Comparison of ENCODE assay signal across 1 cellular context in the genomic region with DNA sequence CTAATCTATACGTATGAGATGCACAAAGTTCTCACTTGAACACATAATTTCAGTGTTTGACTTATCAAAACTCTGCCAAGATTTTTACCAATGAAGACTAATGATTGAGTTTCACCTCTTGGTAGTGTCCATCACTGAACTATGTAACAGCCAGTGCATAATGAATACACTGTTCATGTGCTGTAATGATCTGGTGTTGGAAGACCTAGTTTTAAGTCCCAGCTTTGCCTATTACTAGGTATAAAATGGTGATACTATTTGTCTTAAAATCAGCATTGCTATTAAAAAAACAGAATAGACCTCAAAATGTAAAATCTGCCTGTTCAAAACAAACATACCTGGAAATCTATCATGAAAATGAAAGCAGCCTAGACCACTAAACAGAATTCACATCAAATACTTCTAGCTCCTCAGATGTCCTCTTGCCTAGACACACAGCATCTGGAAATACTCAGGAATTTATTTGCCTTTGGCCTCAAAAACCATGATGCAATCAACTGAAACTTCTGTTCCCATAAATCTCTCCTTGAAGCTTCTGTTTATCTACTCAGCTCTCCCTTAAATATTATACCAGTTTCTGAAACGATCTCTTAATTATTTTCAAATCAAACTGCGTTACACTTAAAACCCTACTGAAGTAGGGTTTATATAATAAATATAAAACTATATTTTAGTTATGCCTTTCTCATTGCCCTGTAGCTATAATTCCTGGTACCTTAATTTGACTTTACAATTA.
TF ChIP-seq lines count a peak whose summit lies in the region.

No MANE protein-coding gene starts in this region.

TF ChIP-seq in HEK293, 187 proteins besides CTCF, POLR2A, EP300 and RAD21 (continued from another document and continues in another):
- TF ChIP-seq, protein P1, sequence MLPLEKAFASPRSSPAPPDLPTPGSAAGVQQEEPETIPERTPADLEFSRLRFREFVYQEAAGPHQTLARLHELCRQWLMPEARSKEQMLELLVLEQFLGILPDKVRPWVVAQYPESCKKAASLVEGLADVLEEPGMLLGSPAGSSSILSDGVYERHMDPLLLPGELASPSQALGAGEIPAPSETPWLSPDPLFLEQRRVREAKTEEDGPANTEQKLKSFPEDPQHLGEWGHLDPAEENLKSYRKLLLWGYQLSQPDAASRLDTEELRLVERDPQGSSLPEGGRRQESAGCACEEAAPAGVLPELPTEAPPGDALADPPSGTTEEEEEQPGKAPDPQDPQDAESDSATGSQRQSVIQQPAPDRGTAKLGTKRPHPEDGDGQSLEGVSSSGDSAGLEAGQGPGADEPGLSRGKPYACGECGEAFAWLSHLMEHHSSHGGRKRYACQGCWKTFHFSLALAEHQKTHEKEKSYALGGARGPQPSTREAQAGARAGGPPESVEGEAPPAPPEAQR (tag by site-specific recombination; IDR thresholded peaks at IDR 0.05), result 0 out of 2 replicates have a peak, but pooled peaks have one; percentile 24
- TF ChIP-seq, protein P2, sequence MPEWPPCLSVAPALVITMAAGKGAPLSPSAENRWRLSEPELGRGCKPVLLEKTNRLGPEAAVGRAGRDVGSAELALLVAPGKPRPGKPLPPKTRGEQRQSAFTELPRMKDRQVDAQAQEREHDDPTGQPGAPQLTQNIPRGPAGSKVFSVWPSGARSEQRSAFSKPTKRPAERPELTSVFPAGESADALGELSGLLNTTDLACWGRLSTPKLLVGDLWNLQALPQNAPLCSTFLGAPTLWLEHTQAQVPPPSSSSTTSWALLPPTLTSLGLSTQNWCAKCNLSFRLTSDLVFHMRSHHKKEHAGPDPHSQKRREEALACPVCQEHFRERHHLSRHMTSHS (tag by site-specific recombination; IDR thresholded peaks at IDR 0.05), result 0 out of 2 replicates have a peak, but pooled peaks have one; percentile 47
- no peak for TF ChIP-seq ZNF354C (tag by site-specific recombination; IDR thresholded peaks at IDR 0.05; ENCODE audit: borderline replicate concordance, low read depth)
- TF ChIP-seq ZNF175 (tag by site-specific recombination; IDR thresholded peaks at IDR 0.05), result no peak
- no peak for TF ChIP-seq RBAK (tag by site-specific recombination; IDR thresholded peaks at IDR 0.05)
- TF ChIP-seq ZNF19 (tag by site-specific recombination; IDR thresholded peaks at IDR 0.05; ENCODE audit: low read depth), result no peak
- no peak for TF ChIP-seq MYNN (tag by site-specific recombination; IDR thresholded peaks at IDR 0.05; ENCODE audit: borderline replicate concordance)
- TF ChIP-seq ZNF133 (tag by site-specific recombination; IDR thresholded peaks at IDR 0.05), result no peak
- TF ChIP-seq, protein P3, sequence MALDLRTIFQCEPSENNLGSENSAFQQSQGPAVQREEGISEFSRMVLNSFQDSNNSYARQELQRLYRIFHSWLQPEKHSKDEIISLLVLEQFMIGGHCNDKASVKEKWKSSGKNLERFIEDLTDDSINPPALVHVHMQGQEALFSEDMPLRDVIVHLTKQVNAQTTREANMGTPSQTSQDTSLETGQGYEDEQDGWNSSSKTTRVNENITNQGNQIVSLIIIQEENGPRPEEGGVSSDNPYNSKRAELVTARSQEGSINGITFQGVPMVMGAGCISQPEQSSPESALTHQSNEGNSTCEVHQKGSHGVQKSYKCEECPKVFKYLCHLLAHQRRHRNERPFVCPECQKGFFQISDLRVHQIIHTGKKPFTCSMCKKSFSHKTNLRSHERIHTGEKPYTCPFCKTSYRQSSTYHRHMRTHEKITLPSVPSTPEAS (tag by site-specific recombination; IDR thresholded peaks at IDR 0.05), result no peak
- TF ChIP-seq ZNF792 (tag by site-specific recombination; IDR thresholded peaks at IDR 0.05), result no peak
- TF ChIP-seq KLF8 (tag by site-specific recombination; IDR thresholded peaks at IDR 0.05), result peak; percentile 24; the same call in 1 of the 2 replicates
- no peak for TF ChIP-seq ZFP69B (tag by site-specific recombination; IDR thresholded peaks at IDR 0.05)
- TF ChIP-seq, protein P4, sequence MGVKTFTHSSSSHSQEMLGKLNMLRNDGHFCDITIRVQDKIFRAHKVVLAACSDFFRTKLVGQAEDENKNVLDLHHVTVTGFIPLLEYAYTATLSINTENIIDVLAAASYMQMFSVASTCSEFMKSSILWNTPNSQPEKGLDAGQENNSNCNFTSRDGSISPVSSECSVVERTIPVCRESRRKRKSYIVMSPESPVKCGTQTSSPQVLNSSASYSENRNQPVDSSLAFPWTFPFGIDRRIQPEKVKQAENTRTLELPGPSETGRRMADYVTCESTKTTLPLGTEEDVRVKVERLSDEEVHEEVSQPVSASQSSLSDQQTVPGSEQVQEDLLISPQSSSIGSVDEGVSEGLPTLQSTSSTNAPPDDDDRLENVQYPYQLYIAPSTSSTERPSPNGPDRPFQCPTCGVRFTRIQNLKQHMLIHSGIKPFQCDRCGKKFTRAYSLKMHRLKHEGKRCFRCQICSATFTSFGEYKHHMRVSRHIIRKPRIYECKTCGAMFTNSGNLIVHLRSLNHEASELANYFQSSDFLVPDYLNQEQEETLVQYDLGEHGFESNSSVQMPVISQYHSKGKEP (tag by site-specific recombination; IDR thresholded peaks at IDR 0.05), result peak; percentile 64; the same call in 1 of the 2 replicates
- TF ChIP-seq, protein P5, sequence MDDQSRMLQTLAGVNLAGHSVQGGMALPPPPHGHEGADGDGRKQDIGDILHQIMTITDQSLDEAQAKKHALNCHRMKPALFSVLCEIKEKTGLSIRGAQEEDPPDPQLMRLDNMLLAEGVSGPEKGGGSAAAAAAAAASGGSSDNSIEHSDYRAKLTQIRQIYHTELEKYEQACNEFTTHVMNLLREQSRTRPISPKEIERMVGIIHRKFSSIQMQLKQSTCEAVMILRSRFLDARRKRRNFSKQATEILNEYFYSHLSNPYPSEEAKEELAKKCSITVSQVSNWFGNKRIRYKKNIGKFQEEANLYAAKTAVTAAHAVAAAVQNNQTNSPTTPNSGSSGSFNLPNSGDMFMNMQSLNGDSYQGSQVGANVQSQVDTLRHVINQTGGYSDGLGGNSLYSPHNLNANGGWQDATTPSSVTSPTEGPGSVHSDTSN (CRISPR knock-in tag; IDR thresholded peaks at IDR 0.05), result no peak
- TF ChIP-seq ZNF623 (tag by site-specific recombination; IDR thresholded peaks at IDR 0.05), result no peak
- no peak for TF ChIP-seq ZSCAN23 (tag by site-specific recombination; IDR thresholded peaks at IDR 0.05)
- TF ChIP-seq ZNF701 (tag by site-specific recombination; IDR thresholded peaks at IDR 0.05), result no peak
- TF ChIP-seq, protein P6, sequence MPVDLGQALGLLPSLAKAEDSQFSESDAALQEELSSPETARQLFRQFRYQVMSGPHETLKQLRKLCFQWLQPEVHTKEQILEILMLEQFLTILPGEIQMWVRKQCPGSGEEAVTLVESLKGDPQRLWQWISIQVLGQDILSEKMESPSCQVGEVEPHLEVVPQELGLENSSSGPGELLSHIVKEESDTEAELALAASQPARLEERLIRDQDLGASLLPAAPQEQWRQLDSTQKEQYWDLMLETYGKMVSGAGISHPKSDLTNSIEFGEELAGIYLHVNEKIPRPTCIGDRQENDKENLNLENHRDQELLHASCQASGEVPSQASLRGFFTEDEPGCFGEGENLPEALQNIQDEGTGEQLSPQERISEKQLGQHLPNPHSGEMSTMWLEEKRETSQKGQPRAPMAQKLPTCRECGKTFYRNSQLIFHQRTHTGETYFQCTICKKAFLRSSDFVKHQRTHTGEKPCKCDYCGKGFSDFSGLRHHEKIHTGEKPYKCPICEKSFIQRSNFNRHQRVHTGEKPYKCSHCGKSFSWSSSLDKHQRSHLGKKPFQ (tag by site-specific recombination; IDR thresholded peaks at IDR 0.05), result peak; percentile 57; the same call in 1 of the 2 replicates
- TF ChIP-seq, protein P7, sequence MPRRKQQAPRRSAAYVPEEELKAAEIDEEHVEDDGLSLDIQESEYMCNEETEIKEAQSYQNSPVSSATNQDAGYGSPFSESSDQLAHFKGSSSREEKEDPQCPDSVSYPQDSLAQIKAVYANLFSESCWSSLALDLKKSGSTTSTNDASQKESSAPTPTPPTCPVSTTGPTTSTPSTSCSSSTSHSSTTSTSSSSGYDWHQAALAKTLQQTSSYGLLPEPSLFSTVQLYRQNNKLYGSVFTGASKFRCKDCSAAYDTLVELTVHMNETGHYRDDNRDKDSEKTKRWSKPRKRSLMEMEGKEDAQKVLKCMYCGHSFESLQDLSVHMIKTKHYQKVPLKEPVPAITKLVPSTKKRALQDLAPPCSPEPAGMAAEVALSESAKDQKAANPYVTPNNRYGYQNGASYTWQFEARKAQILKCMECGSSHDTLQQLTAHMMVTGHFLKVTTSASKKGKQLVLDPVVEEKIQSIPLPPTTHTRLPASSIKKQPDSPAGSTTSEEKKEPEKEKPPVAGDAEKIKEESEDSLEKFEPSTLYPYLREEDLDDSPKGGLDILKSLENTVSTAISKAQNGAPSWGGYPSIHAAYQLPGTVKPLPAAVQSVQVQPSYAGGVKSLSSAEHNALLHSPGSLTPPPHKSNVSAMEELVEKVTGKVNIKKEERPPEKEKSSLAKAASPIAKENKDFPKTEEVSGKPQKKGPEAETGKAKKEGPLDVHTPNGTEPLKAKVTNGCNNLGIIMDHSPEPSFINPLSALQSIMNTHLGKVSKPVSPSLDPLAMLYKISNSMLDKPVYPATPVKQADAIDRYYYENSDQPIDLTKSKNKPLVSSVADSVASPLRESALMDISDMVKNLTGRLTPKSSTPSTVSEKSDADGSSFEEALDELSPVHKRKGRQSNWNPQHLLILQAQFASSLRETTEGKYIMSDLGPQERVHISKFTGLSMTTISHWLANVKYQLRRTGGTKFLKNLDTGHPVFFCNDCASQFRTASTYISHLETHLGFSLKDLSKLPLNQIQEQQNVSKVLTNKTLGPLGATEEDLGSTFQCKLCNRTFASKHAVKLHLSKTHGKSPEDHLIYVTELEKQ (tag by site-specific recombination; IDR thresholded peaks at IDR 0.05; ENCODE audit: borderline replicate concordance), result peak; percentile 93
- no peak for TF ChIP-seq ZNF776 (tag by site-specific recombination; IDR thresholded peaks at IDR 0.05; ENCODE audit: borderline replicate concordance)
- TF ChIP-seq, protein P8, sequence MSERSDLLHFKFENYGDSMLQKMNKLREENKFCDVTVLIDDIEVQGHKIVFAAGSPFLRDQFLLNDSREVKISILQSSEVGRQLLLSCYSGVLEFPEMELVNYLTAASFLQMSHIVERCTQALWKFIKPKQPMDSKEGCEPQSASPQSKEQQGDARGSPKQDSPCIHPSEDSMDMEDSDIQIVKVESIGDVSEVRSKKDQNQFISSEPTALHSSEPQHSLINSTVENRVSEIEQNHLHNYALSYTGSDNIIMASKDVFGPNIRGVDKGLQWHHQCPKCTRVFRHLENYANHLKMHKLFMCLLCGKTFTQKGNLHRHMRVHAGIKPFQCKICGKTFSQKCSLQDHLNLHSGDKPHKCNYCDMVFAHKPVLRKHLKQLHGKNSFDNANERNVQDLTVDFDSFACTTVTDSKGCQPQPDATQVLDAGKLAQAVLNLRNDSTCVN (tag by site-specific recombination; optimal IDR thresholded peaks at IDR 0.05), result no peak
- TF ChIP-seq SCRT1 (tag by site-specific recombination; IDR thresholded peaks at IDR 0.05; ENCODE audit: borderline replicate concordance), result no peak
- TF ChIP-seq ZNF426 (tag by site-specific recombination; IDR thresholded peaks at IDR 0.05), result no peak
- TF ChIP-seq, protein P9, sequence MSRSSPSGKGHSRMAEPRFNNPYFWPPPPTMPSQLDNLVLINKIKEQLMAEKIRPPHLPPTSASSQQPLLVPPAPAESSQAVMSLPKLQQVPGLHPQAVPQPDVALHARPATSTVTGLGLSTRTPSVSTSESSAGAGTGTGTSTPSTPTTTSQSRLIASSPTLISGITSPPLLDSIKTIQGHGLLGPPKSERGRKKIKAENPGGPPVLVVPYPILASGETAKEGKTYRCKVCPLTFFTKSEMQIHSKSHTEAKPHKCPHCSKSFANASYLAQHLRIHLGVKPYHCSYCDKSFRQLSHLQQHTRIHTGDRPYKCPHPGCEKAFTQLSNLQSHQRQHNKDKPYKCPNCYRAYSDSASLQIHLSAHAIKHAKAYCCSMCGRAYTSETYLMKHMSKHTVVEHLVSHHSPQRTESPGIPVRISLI (tag by site-specific recombination; IDR thresholded peaks at IDR 0.05), result no peak
- TF ChIP-seq ZNF202 (tag by site-specific recombination; IDR thresholded peaks at IDR 0.05; ENCODE audit: borderline replicate concordance), result no peak
- no peak for TF ChIP-seq EGR2 (tag by site-specific recombination; IDR thresholded peaks at IDR 0.05; ENCODE audit: low read depth)
- TF ChIP-seq, protein P10, sequence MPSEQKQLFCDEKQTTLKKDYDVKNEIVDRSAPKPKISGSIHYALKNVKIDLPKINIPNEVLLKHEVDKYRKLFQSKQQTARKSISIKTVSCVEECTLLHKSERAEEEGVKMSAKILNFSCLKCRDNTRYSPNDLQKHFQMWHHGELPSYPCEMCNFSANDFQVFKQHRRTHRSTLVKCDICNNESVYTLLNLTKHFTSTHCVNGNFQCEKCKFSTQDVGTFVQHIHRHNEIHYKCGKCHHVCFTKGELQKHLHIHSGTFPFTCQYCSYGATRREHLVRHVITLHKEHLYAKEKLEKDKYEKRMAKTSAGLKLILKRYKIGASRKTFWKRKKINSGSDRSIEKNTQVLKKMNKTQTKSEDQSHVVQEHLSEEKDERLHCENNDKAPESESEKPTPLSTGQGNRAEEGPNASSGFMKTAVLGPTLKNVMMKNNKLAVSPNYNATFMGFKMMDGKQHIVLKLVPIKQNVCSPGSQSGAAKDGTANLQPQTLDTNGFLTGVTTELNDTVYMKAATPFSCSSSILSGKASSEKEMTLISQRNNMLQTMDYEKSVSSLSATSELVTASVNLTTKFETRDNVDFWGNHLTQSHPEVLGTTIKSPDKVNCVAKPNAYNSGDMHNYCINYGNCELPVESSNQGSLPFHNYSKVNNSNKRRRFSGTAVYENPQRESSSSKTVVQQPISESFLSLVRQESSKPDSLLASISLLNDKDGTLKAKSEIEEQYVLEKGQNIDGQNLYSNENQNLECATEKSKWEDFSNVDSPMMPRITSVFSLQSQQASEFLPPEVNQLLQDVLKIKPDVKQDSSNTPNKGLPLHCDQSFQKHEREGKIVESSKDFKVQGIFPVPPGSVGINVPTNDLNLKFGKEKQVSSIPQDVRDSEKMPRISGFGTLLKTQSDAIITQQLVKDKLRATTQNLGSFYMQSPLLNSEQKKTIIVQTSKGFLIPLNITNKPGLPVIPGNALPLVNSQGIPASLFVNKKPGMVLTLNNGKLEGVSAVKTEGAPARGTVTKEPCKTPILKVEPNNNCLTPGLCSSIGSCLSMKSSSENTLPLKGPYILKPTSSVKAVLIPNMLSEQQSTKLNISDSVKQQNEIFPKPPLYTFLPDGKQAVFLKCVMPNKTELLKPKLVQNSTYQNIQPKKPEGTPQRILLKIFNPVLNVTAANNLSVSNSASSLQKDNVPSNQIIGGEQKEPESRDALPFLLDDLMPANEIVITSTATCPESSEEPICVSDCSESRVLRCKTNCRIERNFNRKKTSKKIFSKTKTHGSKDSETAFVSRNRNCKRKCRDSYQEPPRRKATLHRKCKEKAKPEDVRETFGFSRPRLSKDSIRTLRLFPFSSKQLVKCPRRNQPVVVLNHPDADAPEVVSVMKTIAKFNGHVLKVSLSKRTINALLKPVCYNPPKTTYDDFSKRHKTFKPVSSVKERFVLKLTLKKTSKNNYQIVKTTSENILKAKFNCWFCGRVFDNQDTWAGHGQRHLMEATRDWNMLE (tag by site-specific recombination; conservative IDR thresholded peaks at IDR 0.05; ENCODE audit: low read depth), result peak; percentile 30; the same call in 1 of the 2 replicates
- TF ChIP-seq OVOL3 (tag by site-specific recombination; IDR thresholded peaks at IDR 0.05), result no peak; the same call in 1 of the 2 replicates
- no peak for TF ChIP-seq YY1 (tag by site-specific recombination; IDR thresholded peaks at IDR 0.05)
- TF ChIP-seq, protein P11, sequence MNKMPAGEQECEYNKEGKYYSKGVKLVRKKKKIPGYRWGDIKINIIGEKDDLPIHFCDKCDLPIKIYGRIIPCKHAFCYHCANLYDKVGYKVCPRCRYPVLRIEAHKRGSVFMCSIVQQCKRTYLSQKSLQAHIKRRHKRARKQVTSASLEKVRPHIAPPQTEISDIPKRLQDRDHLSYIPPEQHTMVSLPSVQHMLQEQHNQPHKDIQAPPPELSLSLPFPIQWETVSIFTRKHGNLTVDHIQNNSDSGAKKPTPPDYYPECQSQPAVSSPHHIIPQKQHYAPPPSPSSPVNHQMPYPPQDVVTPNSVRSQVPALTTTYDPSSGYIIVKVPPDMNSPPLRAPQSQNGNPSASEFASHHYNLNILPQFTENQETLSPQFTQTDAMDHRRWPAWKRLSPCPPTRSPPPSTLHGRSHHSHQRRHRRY (tag by site-specific recombination; IDR thresholded peaks at IDR 0.05), result no peak
- TF ChIP-seq ZBTB21 (tag by site-specific recombination; IDR thresholded peaks at IDR 0.05), result peak; percentile 38; the same call in 1 of the 2 replicates
